9 cellular contexts compared by ENCODE assay signal in genomic region chrX:38326086-38326485, GRCh38. TPM values are rescaled to one million over a fixed set of nuclear protein-coding genes. Genes with fewer than 3 reads are reported as not detected.
A peak's percentile ranks its signal among the peaks of the same experiment; 100 is the strongest.
DNase-seq lines count a peak whose midpoint lies in the region; FAIRE-seq and TF ChIP-seq lines count a peak whose summit lies in the region.
"Had no signal": no experiment of that assay in that cellular context is flagged by ENCODE, and none has a peak within 500 bp of the region (broad histone marks: within the 10 kb centered on the region; RNA-seq: fewer than 3 reads in every experiment).

No MANE protein-coding gene starts in this region.

- H2BK120ac ChIP-seq in H9 (ENCODE audit: low read depth, low read length, poor library complexity, severe bottlenecking): no peak overlapping the region

- no peak overlapping the region for H3K27ac Mint-ChIP-seq in H9

- H3K79me1 ChIP-seq in H9 (ENCODE audit: insufficient read depth, low read depth, low read length, poor library complexity, severe bottlenecking): no peaks in the 10 kb centered on the region

- FAIRE-seq in HTR-8/SVneo (lab: Jason Lieb, UNC): no peak

- no peaks in the 10 kb centered on the region for H3K27me3 Mint-ChIP-seq in H9 (ENCODE audit: low read depth)

- DNase-seq in H9 (no peak), fibroblast of pulmonary artery (ENCODE audit: low read depth) (no peak), HTR-8/SVneo (ENCODE audit: insufficient read length, low spot score) (no peak)
- no peak for DNase-seq in central memory CD4-positive, alpha-beta T cell
- DNase-seq in stimulated activated CD8-positive, alpha-beta memory T cell treated with anti-CD3 and anti-CD28 coated beads, Interleukin-4, amount 100 ng/mL, for 48 hours: no peak
- DNase-seq in stimulated activated CD4-positive, alpha-beta T cell treated with anti-CD3 and anti-CD28 coated beads, Interleukin-4, amount 100 ng/mL, for 24 hours: no peak

- no peaks in the 10 kb centered on the region for H3K23me2 ChIP-seq in H9 (ENCODE audit: insufficient read length, low read depth, low read length, poor library complexity, severe bottlenecking)

- no peak overlapping the region for H2BK5ac ChIP-seq in H9 (ENCODE audit: insufficient read length, low read length)

- H3K9ac ChIP-seq in H9 (ENCODE audit: extremely low read depth, insufficient read length, low read length) (peak overlapping the region; percentile 2), skeletal muscle tissue (ENCODE audit: low read depth in 1 of 3, low read length in 3 of 3) (peak overlapping the region in 2 of 3 donors; percentile 57 to 74)

- H3K56ac ChIP-seq in H9 (ENCODE audit: insufficient read length, low read depth, low read length): no peak overlapping the region

- H4K20me1 ChIP-seq in H9 (ENCODE audit: control insufficient read depth, insufficient read depth, insufficient read length): no peaks in the 10 kb centered on the region

- peak overlapping the region; percentile 68 for H3K4me3 ChIP-seq in WI38 (ENCODE audit: low read depth, low read length)
- H3K4me3 ChIP-seq in fibroblast of pulmonary artery (replicated peaks; ENCODE audit: low read depth, low read length): peak overlapping the region; percentile 68
- H3K4me3 ChIP-seq in skeletal muscle tissue (ENCODE audit: low read length in 3 of 3): peak overlapping the region in 2 of 3 donors; percentile 75

- H3K79me2 ChIP-seq in H9 (ENCODE audit: insufficient read depth, low read length): no peaks in the 10 kb centered on the region

- H4K8ac ChIP-seq in H9 (replicated peaks; ENCODE audit: insufficient read length, low read depth, low read length): no peak overlapping the region

- no peak overlapping the region for H4K5ac ChIP-seq in H9 (ENCODE audit: insufficient read length, low read depth, low read length)

- no peaks in the 10 kb centered on the region for H3K9me3 ChIP-seq in H9 (ENCODE audit: control insufficient read depth, low read depth, low read length)
- H3K9me3 ChIP-seq in skeletal muscle tissue (ENCODE audit: control insufficient read depth in 3 of 3, low read length in 3 of 3): no peaks in the 10 kb centered on the region

- H3K9me3 Mint-ChIP-seq in H9: peaks cover 51% of the 10 kb centered on the region in 2 experiments

- no peaks in the 10 kb centered on the region for H3K27me3 ChIP-seq in H9 (ENCODE audit: insufficient read depth, low read length)
- H3K27me3 ChIP-seq in skeletal muscle tissue (ENCODE audit: control insufficient read depth in 3 of 3, insufficient read depth in 3 of 3, low read length in 3 of 3): no peaks in the 10 kb centered on the region

- WGBS in H9 (ENCODE audit: extremely low coverage, insufficient read length, low lambda C conversion rate): no CpG with 5 or more reads among the region's 3 CpGs

- H3K4me3 Mint-ChIP-seq in H9: peak overlapping the region; percentile 84 to 91

- TF ChIP-seq CTCF in H9 (conservative IDR thresholded peaks at IDR 0.05): no peak
- no peak for TF ChIP-seq CTCF in WI38 (IDR thresholded peaks at IDR 0.05; ENCODE audit: low read depth, low read length)
- no peak for TF ChIP-seq CTCF in fibroblast of pulmonary artery (IDR thresholded peaks at IDR 0.05; ENCODE audit: low read length, missing control alignments)

- H3K18ac ChIP-seq in H9 (ENCODE audit: insufficient read length, low read depth, low read length): no peak overlapping the region

- H3K4me1 Mint-ChIP-seq in H9: peaks cover 3 to 8% of the 10 kb centered on the region in 2 experiments; a peak in 2 of 4 replicates

- no peaks in the 10 kb centered on the region for H3K36me3 ChIP-seq in skeletal muscle tissue (ENCODE audit: control insufficient read depth in 3 of 3, insufficient read depth in 3 of 3, low read length in 3 of 3)

- H3K4me2 ChIP-seq in H9 (ENCODE audit: insufficient read depth, insufficient read length, low read length): peak overlapping the region; percentile 36

- peaks cover 0 to 2% (median 2%) of the 10 kb centered on the region in 3 experiments; a peak in 3 of 7 replicates for H3K36me3 Mint-ChIP-seq in H9 (ENCODE audit: insufficient read depth in 1 of 3, low read depth in 3 of 3)

- H3K23ac ChIP-seq in H9 (ENCODE audit: insufficient read length, low read depth, low read length): no peak overlapping the region

- H2BK15ac ChIP-seq in H9 (ENCODE audit: low read depth, low read length): no peak overlapping the region

- H2BK12ac ChIP-seq in H9 (ENCODE audit: insufficient read length, low read depth, low read length): no peak overlapping the region

- no peak overlapping the region for H2AK5ac ChIP-seq in H9 (ENCODE audit: insufficient read length, low read length)

- H3K4ac ChIP-seq in H9 (ENCODE audit: low read depth, low read length): no peak overlapping the region

- no peak overlapping the region for H2AFZ ChIP-seq in H9 (ENCODE audit: low read length)

- no peak overlapping the region for H3T11ph ChIP-seq in H9 (ENCODE audit: low read length)

- no peak overlapping the region for H3K27ac ChIP-seq in H9 (ENCODE audit: insufficient read length, low read depth, low read length)
- no peak overlapping the region for H3K27ac ChIP-seq in skeletal muscle tissue (ENCODE audit: low read depth, low read length)

- H2BK20ac ChIP-seq in H9 (ENCODE audit: low read depth, low read length, poor library complexity, severe bottlenecking): no peak overlapping the region

- no peak overlapping the region for H3K14ac ChIP-seq in H9 (ENCODE audit: insufficient read depth, low read length)

- H3K4me1 ChIP-seq in H9 (ENCODE audit: insufficient read depth, low read length) (no peaks in the 10 kb centered on the region), skeletal muscle tissue (ENCODE audit: control insufficient read depth in 3 of 3, insufficient read depth in 3 of 3, low read length in 3 of 3) (peaks cover 0 to 4% (median 2%) of the 10 kb centered on the region in 3 donors)

- no peak overlapping the region for H4K91ac ChIP-seq in H9 (ENCODE audit: insufficient read length, low read depth, low read length)

RNA-seq across cellular contexts. Expression of gene RPGR, which starts 1.2 kb away (rescaled TPM):
- total RNA-seq in H9 (2021): 5.9 and 7.3 TPM in 2 replicates
- 6.3 TPM for total RNA-seq in skeletal muscle tissue

RNA-seq across cellular contexts. Expression of gene OTC, which starts 26.3 kb away (rescaled TPM):
- not detected in 2 replicates for total RNA-seq in H9 (2021)
- not detected for total RNA-seq in skeletal muscle tissue
- total RNA-seq: LHCN-M2 had no signal
